8 cellular contexts compared by ENCODE assay signal in genomic region chr19:18594096-18594823, GRCh38.
DNase-seq lines count a peak whose midpoint lies in the region; ATAC-seq and TF ChIP-seq lines count a peak whose summit lies in the region.

No MANE protein-coding gene starts in this region.

- peak; percentile 58 for DNase-seq in NCI-H146 treated with DMSO at 0.1 percent for 48 hours (lab: John Stamatoyannopoulos, UW; ENCODE audit: unreplicated experiment)
- DNase-seq in WERI-Rb-1 = peak; percentile 75
- DNase-seq in T47D (ENCODE audit: low read depth in 1 of 2, low spot score in 1 of 2) = peak; percentile 61 to 71
- DNase-seq in inferior parietal cortex (ENCODE audit: extremely low spot score) = peak; percentile 61
- DNase-seq in stimulated activated CD4-positive, alpha-beta T cell treated with anti-CD3 and anti-CD28 coated beads, Interleukin-12 subunit alpha, Interleukin-12 subunit beta, amount 100 ng/mL, for 48 hours (ENCODE audit: low read depth in 2 of 3, low spot score in 1 of 3) = peak; percentile 44 to 71 (median 70)
- no peak for DNase-seq in NCI-H187 treated with DMSO at 0.1 percent for 48 hours (lab: John Stamatoyannopoulos, UW)

- peaks cover 43 to 88% (median 78%) of the 10 kb centered on the region in 10 experiments for H3K4me1 ChIP-seq in BLaER1 treated with 17β-estradiol and CSF1 and Interleukin-3, amounts not matched to agents 10 nM and 100 nM

- peak overlapping the region in 4 of 11 experiments; percentile 11 to 28 (median 14); a peak in 2 of 22 replicates for H3K27ac ChIP-seq in BLaER1 treated with 17β-estradiol and CSF1 and Interleukin-3, amounts not matched to agents 10 nM and 100 nM
- H3K27ac ChIP-seq in WERI-Rb-1 = peak overlapping the region; percentile 32

- peak overlapping the region in 10 of 11 experiments; percentile 20 to 63 (median 54); a peak in 20 of 22 replicates for H3K9ac ChIP-seq in BLaER1 treated with 17β-estradiol and CSF1 and Interleukin-3, amounts not matched to agents 10 nM and 100 nM

- peak overlapping the region in 8 of 10 experiments; percentile 34 to 65 (median 46); a peak in 15 of 20 replicates for H3K4me3 ChIP-seq in BLaER1 treated with 17β-estradiol and CSF1 and Interleukin-3, amounts not matched to agents 10 nM and 100 nM
- H3K4me3 ChIP-seq in WERI-Rb-1 (ENCODE audit: low read depth, low read length) = peak overlapping the region; percentile 47

- in situ Hi-C loops in T47D (cut with HindIII; ENCODE audit: low pct_unique_long_range_greater_than_20kb, low sequenced_read_pairs) = no loop called here

- peak overlapping the region; percentile 88 to 100 (median 94) for H3K4me2 ChIP-seq in BLaER1 treated with 17β-estradiol and CSF1 and Interleukin-3, amounts not matched to agents 10 nM and 100 nM

- H3K9me3 ChIP-seq in BLaER1 treated with 17β-estradiol and CSF1 and Interleukin-3, amounts not matched to agents 10 nM and 100 nM (replicated peaks in 1 of 11) = no peaks in the 10 kb centered on the region
- H3K9me3 ChIP-seq in WERI-Rb-1 (ENCODE audit: severe bottlenecking) = no peaks in the 10 kb centered on the region

- H4K20me1 ChIP-seq in BLaER1 treated with 17β-estradiol and CSF1 and Interleukin-3, amounts not matched to agents 10 nM and 100 nM = peaks cover 7 to 61% (median 22%) of the 10 kb centered on the region in 11 experiments; a peak in 15 of 22 replicates

- TF ChIP-seq CTCF in WERI-Rb-1 (IDR thresholded peaks at IDR 0.05; ENCODE audit: low read depth, low read length) = peak; percentile 74

- peak; percentile 42 for ATAC-seq in GM21360 (IDR thresholded peaks at IDR 0.05; ENCODE audit: unreplicated experiment)

- H3K27me3 ChIP-seq in BLaER1 treated with 17β-estradiol and CSF1 and Interleukin-3, amounts not matched to agents 10 nM and 100 nM = peaks cover 17 to 52% (median 30%) of the 10 kb centered on the region in 11 experiments; a peak in 19 of 22 replicates
- H3K27me3 ChIP-seq in WERI-Rb-1 (ENCODE audit: insufficient read depth, low read depth, severe bottlenecking) = no peaks in the 10 kb centered on the region

- H3K36me3 ChIP-seq in BLaER1 treated with 17β-estradiol and CSF1 and Interleukin-3, amounts not matched to agents 10 nM and 100 nM = peaks cover 8 to 22% (median 18%) of the 10 kb centered on the region in 11 experiments; a peak in 17 of 22 replicates
- H3K36me3 ChIP-seq in WERI-Rb-1 = peaks cover 18% of the 10 kb centered on the region
